8 cellular contexts compared by ENCODE assay signal in genomic region chr10:14032406-14032998, GRCh38.
DNase-seq lines count a peak whose midpoint lies in the region; ATAC-seq, FAIRE-seq and TF ChIP-seq lines count a peak whose summit lies in the region.

No MANE protein-coding gene starts in this region.

- TF ChIP-seq EP300 in K562 (IDR thresholded peaks at IDR 0.05; ENCODE audit: low read length): no peak

- H3K9ac ChIP-seq in K562 (ENCODE audit: insufficient read depth in 1 of 2, low read depth in 2 of 2, low read length in 2 of 2): no peak overlapping the region

- TF ChIP-seq RAD21 in K562 (CRISPR knock-in tag; conservative IDR thresholded peaks at IDR 0.05 in 1 of 2, IDR thresholded peaks at IDR 0.05 in 1 of 2): peak; percentile 12 to 59; a peak in 2 of 4 replicates

- WGBS in K562 (ENCODE audit: insufficient coverage, low coverage, missing lambda C conversion rate): 8% methylated on average over 17 of the region's 17 CpGs

- H3K27me3 Mint-ChIP-seq in mesothelial cell of epicardium (ENCODE audit: low read depth): peaks cover 11% of the 10 kb centered on the region

- peaks cover 3% of the 10 kb centered on the region for H3K9me1 ChIP-seq in K562 (ENCODE audit: control insufficient read depth, insufficient read depth, low read length)

- no peaks in the 10 kb centered on the region for H3K4me1 ChIP-seq in PC-9 (replicated peaks; ENCODE audit: insufficient read depth)
- H3K4me1 ChIP-seq in K562 (replicated peaks in 1 of 2; ENCODE audit: control insufficient read depth in 2 of 2, insufficient read depth in 2 of 2, low read length in 2 of 2): 0 out of 5 replicates have a peak, but pooled peaks cover 0 to 4% of the 10 kb centered on the region in 2 experiments

- no peaks in the 10 kb centered on the region for H3K36me3 Mint-ChIP-seq in mesothelial cell of epicardium

- H3K4me2 ChIP-seq in PC-9 (no peak overlapping the region), K562 (ENCODE audit: insufficient read depth, low read length) (no peak overlapping the region)

- no peak for TF ChIP-seq POLR2A in K562 (conservative IDR thresholded peaks at IDR 0.05)

- DNase-seq in ELR (ENCODE audit: low read depth): peak; percentile 26
- peak in 1 of 2 experiments; percentile 13 for DNase-seq in PC-9
- DNase-seq in K562 (ENCODE audit: extremely low read depth in 1 of 4, low spot score in 3 of 4): peak; percentile 64 to 86 (median 75)
- peak; percentile 25 to 55 for DNase-seq in mesothelial cell of epicardium (ENCODE audit: low spot score in 2 of 2, unreplicated experiment in 2 of 2)
- DNase-seq in DMS153 (lab: John Stamatoyannopoulos, UW): no peak
- DNase-seq in cerebellar cortex (ENCODE audit: low spot score): no peak

- peak; percentile 95 for ATAC-seq in K562
- ATAC-seq in HG02981 (IDR thresholded peaks at IDR 0.05; ENCODE audit: unreplicated experiment): no peak
- ATAC-seq in HG02852 (IDR thresholded peaks at IDR 0.05; ENCODE audit: unreplicated experiment): no peak

- CTCF ChIA-PET in PC-9 (lab: Charles Lee) (interaction anchor here (0.6 kb wide), 1 partner anchor 292 kb away, joined by 3 read pairs; no protein-coding TSS in a partner anchor), K562 (lab: Yijun Ruan, JAX; ENCODE audit: low intra/inter-chr PET ratio) (no interaction called here)

- BruUV-seq in PC-9 (replicated peaks; lab: Mats Ljungman, UMichigan) (no TSS peak), K562 (replicated peaks; lab: Mats Ljungman, UMichigan) (no TSS peak)

- POLR2A ChIA-PET in PC-9 (lab: Charles Lee; ENCODE audit: unreplicated experiment) (no interaction called here), K562 (lab: Yijun Ruan, JAX) (interaction anchor here (1.6 kb wide), 1 partner anchor 9 kb away, joined by 5 read pairs; no protein-coding TSS in a partner anchor)

- H3K9me3 Mint-ChIP-seq in mesothelial cell of epicardium: peaks cover 6% of the 10 kb centered on the region

- in situ Hi-C loops in K562 (cut with MboI): no loop called here

- H3K4me3 ChIP-seq in PC-9 (no peak overlapping the region), K562 (no peak overlapping the region)

- no peaks in the 10 kb centered on the region for H3F3A ChIP-seq in PC-9 (ENCODE audit: insufficient read depth, low read depth)

- H3K79me2 ChIP-seq in PC-9 (ENCODE audit: low read depth): no peaks in the 10 kb centered on the region
- H3K79me2 ChIP-seq in K562 (ENCODE audit: control insufficient read depth, insufficient read depth, low read length): no peaks in the 10 kb centered on the region

- H4K20me1 ChIP-seq in PC-9 (ENCODE audit: insufficient read depth): no peaks in the 10 kb centered on the region
- H4K20me1 ChIP-seq in K562 (replicated peaks; ENCODE audit: control insufficient read depth, insufficient read depth, low read length): no peaks in the 10 kb centered on the region; the same call in 1 of the 2 replicates

- intact Hi-C loops in PC-9 (cut with micrococcal nuclease; ENCODE audit: unreplicated experiment): no loop called here
- intact Hi-C loops in K562 (cut with micrococcal nuclease): no loop called here

- H2AFZ ChIP-seq in PC-9 (no peak overlapping the region), K562 (ENCODE audit: low read depth, low read length) (no peak overlapping the region)

- H3K27ac Mint-ChIP-seq in mesothelial cell of epicardium: no peak overlapping the region

- H3K27ac ChIP-seq in PC-9 (no peak overlapping the region), K562 (ENCODE audit: extremely low read depth, low read depth, low read length) (no peak overlapping the region)

- no peak overlapping the region for H3K4me3 Mint-ChIP-seq in mesothelial cell of epicardium

- H3K36me3 ChIP-seq in PC-9 (ENCODE audit: low read depth) (no peaks in the 10 kb centered on the region), K562 (ENCODE audit: control insufficient read depth, insufficient read depth, low read length) (no peaks in the 10 kb centered on the region)

- H3K9me2 ChIP-seq in PC-9 (ENCODE audit: insufficient read depth): no peaks in the 10 kb centered on the region

- no peaks in the 10 kb centered on the region for H3K27me3 ChIP-seq in PC-9 (ENCODE audit: insufficient read depth, low read depth)
- peaks cover 6 to 10% of the 10 kb centered on the region in 2 experiments for H3K27me3 ChIP-seq in K562 (ENCODE audit: control insufficient read depth in 2 of 2, insufficient read depth in 2 of 2, low read length in 2 of 2)

- no peaks in the 10 kb centered on the region for H3K4me1 Mint-ChIP-seq in mesothelial cell of epicardium

- peak; percentile 65 for FAIRE-seq in K562 (lab: Jason Lieb, UNC)

- TF ChIP-seq CTCF in PC-9 (conservative IDR thresholded peaks at IDR 0.05) (peak; percentile 74), K562 (IDR thresholded peaks at IDR 0.05 in 2 of 3, conservative IDR thresholded peaks at IDR 0.05 in 1 of 3; ENCODE audit: insufficient read depth in 2 of 3, low read depth in 1 of 3, low read length in 3 of 3) (peak; percentile 73 to 97 (median 87)), mesothelial cell of epicardium (IDR thresholded peaks at IDR 0.05; ENCODE audit: unreplicated experiment) (peak; percentile 80)

- H3K9me3 ChIP-seq in PC-9 (ENCODE audit: insufficient read depth, low read depth) (no peaks in the 10 kb centered on the region), K562 (replicated peaks; ENCODE audit: control insufficient read depth, insufficient read depth, low read depth, low read length) (no peaks in the 10 kb centered on the region)

TF ChIP-seq in K562, 482 proteins besides CTCF, POLR2A, EP300 and RAD21 (continues in another document):
- TF ChIP-seq ATF1 (CRISPR knock-in tag; IDR thresholded peaks at IDR 0.05) (no peak), ATF1 (tag; IDR thresholded peaks at IDR 0.05) (peak; percentile 39; the same call in 1 of the 2 replicates), CREM (IDR thresholded peaks at IDR 0.05; ENCODE audit: low read depth) (peak; percentile 71), BCLAF1 (IDR thresholded peaks at IDR 0.05; ENCODE audit: borderline replicate concordance in 1 of 2, control insufficient read depth in 1 of 2, low read depth in 2 of 2, low read length in 1 of 2) (no peak), ZBTB7A (IDR thresholded peaks at IDR 0.05; ENCODE audit: borderline replicate concordance, control insufficient read depth, low read depth, low read length) (0 out of 2 replicates have a peak, but pooled peaks have one; percentile 36), CREB1 (IDR thresholded peaks at IDR 0.05) (0 out of 2 replicates have a peak, but pooled peaks have one; percentile 23), CREB1 (CRISPR knock-in tag; IDR thresholded peaks at IDR 0.05) (no peak), VEZF1 (CRISPR knock-in tag; IDR thresholded peaks at IDR 0.05) (peak; percentile 72), YY1 (IDR thresholded peaks at IDR 0.05; ENCODE audit: borderline replicate concordance in 1 of 3, control insufficient read depth in 1 of 3, extremely low read depth in 1 of 3, insufficient read depth in 3 of 3, insufficient read length in 1 of 3, insufficient replicate concordance in 2 of 3, low read depth in 1 of 3, low read length in 2 of 3) (peak in 1 of 3 experiments; percentile 18), SMC3 (conservative IDR thresholded peaks at IDR 0.05; ENCODE audit: insufficient read depth, low read depth, low read length) (peak; percentile 68)
- TF ChIP-seq, protein P1, sequence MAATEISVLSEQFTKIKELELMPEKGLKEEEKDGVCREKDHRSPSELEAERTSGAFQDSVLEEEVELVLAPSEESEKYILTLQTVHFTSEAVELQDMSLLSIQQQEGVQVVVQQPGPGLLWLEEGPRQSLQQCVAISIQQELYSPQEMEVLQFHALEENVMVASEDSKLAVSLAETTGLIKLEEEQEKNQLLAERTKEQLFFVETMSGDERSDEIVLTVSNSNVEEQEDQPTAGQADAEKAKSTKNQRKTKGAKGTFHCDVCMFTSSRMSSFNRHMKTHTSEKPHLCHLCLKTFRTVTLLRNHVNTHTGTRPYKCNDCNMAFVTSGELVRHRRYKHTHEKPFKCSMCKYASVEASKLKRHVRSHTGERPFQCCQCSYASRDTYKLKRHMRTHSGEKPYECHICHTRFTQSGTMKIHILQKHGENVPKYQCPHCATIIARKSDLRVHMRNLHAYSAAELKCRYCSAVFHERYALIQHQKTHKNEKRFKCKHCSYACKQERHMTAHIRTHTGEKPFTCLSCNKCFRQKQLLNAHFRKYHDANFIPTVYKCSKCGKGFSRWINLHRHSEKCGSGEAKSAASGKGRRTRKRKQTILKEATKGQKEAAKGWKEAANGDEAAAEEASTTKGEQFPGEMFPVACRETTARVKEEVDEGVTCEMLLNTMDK (IDR thresholded peaks at IDR 0.05; ENCODE audit: borderline replicate concordance, insufficient read depth, low read depth, low read length, poor library complexity, severe bottlenecking): peak; percentile 58

Comparison
In these comparisons a context has a peak if more than half of its experiments do, and no peak if none do; other contexts are left out.
1. DNase-seq: peak in ELR (single experiment), K562 (4 of 4) and mesothelial cell of epicardium (2 of 2); none in DMS153 (single experiment) and cerebellar cortex (single experiment).
2. Peak in every context shown above with its lines, with median percentiles within 50 percentile points of each other: CTCF ChIP-seq.